ENCODE assay signal across 1 cellular context in the genomic region with DNA sequence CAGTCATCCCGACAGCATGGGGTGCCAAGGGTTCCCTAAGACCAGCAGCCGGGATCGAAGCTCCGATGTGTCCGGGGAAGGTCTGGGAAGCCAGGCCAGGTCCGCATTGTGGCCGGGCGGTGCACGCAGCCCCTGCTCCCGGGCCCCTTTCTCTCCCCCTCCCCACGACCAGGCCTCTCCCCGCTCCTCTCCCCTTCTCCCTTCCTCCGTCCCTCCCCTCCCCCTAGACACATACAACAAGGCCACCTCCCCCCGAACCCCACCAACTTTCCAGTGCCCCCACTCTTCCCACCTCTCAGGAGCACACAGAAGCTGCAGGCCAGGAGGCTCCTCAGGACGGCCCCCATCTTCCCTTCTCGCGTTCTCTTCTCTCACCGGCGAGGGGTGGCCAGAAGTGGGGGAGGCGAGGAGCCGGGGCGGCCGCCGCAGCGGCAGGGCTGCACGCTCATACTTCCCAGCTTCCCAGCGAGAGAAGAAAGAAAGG.
TF ChIP-seq lines count a peak whose summit lies in the region.

No MANE protein-coding gene starts in this region.

TF ChIP-seq in HCT116, 20 proteins besides CTCF, POLR2A, EP300 and RAD21 (continued from another document):
- TF ChIP-seq ZBTB33 (IDR thresholded peaks at IDR 0.05; ENCODE audit: extremely low read depth, insufficient replicate concordance, low read length) (no peak), FOSL1 (IDR thresholded peaks at IDR 0.05; ENCODE audit: low read depth) (no peak), EZH2phosphoT487 (IDR thresholded peaks at IDR 0.05; ENCODE audit: borderline replicate concordance) (no peak), MAX (IDR thresholded peaks at IDR 0.05) (no peak), CBX3 (IDR thresholded peaks at IDR 0.05; ENCODE audit: low read depth) (no peak), YY1 (IDR thresholded peaks at IDR 0.05; ENCODE audit: extremely low read depth, insufficient replicate concordance, low read depth, low read length) (no peak), SRF (IDR thresholded peaks at IDR 0.05; ENCODE audit: low read depth) (no peak), SIN3A (IDR thresholded peaks at IDR 0.05; ENCODE audit: low read depth) (no peak), ZFX (IDR thresholded peaks at IDR 0.05) (no peak; the same call in 1 of the 2 replicates), EGR1 (IDR thresholded peaks at IDR 0.05; ENCODE audit: low read depth) (no peak)
